In genomic region chr9:87499455-87500015, GRCh38 we compare ENCODE assay signal across 1 cellular context.
TF ChIP-seq lines count a peak whose summit lies in the region.

No MANE protein-coding gene starts in this region.

TF ChIP-seq in GM23338, 12 proteins besides CTCF, POLR2A, EP300 and RAD21 (continued from another document):
- no peak for TF ChIP-seq REST (IDR thresholded peaks at IDR 0.05; ENCODE audit: unreplicated experiment)
- TF ChIP-seq ZNF331 (CRISPR knock-in tag; IDR thresholded peaks at IDR 0.05; ENCODE audit: low read depth), result no peak
- TF ChIP-seq CREB1 (CRISPR knock-in tag; IDR thresholded peaks at IDR 0.05; ENCODE audit: low read depth), result no peak
- TF ChIP-seq NANOG (IDR thresholded peaks at IDR 0.05; ENCODE audit: borderline replicate concordance), result no peak
- TF ChIP-seq STAT1 (IDR thresholded peaks at IDR 0.05; ENCODE audit: unreplicated experiment), result no peak
TF ChIP-seq in GM23338: peak in this region for 0.
